1 cellular context compared by ENCODE assay signal in genomic region chr15:92633001-92633400, GRCh38.
TF ChIP-seq lines count a peak whose summit lies in the region.

No MANE protein-coding gene starts in this region.

TF ChIP-seq in GM12878, 131 proteins besides CTCF, POLR2A, EP300 and RAD21 (continued from another document):
- TF ChIP-seq, protein P1, sequence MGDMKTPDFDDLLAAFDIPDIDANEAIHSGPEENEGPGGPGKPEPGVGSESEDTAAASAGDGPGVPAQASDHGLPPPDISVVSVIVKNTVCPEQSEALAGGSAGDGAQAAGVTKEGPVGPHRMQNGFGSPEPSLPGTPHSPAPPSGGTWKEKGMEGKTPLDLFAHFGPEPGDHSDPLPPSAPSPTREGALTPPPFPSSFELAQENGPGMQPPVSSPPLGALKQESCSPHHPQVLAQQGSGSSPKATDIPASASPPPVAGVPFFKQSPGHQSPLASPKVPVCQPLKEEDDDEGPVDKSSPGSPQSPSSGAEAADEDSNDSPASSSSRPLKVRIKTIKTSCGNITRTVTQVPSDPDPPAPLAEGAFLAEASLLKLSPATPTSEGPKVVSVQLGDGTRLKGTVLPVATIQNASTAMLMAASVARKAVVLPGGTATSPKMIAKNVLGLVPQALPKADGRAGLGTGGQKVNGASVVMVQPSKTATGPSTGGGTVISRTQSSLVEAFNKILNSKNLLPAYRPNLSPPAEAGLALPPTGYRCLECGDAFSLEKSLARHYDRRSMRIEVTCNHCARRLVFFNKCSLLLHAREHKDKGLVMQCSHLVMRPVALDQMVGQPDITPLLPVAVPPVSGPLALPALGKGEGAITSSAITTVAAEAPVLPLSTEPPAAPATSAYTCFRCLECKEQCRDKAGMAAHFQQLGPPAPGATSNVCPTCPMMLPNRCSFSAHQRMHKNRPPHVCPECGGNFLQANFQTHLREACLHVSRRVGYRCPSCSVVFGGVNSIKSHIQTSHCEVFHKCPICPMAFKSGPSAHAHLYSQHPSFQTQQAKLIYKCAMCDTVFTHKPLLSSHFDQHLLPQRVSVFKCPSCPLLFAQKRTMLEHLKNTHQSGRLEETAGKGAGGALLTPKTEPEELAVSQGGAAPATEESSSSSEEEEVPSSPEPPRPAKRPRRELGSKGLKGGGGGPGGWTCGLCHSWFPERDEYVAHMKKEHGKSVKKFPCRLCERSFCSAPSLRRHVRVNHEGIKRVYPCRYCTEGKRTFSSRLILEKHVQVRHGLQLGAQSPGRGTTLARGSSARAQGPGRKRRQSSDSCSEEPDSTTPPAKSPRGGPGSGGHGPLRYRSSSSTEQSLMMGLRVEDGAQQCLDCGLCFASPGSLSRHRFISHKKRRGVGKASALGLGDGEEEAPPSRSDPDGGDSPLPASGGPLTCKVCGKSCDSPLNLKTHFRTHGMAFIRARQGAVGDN (IDR thresholded peaks at IDR 0.05) = no peak
- TF ChIP-seq NR2F1 (conservative IDR thresholded peaks at IDR 0.05) (no peak), BHLHE40 (IDR thresholded peaks at IDR 0.05; ENCODE audit: borderline replicate concordance in 1 of 2, low read depth in 2 of 2, low read length in 1 of 2) (no peak), BRCA1 (IDR thresholded peaks at IDR 0.05; ENCODE audit: low read depth, low read length) (no peak), RUNX3 (IDR thresholded peaks at IDR 0.05; ENCODE audit: low read length) (peak; percentile 77)
- TF ChIP-seq, protein P2, sequence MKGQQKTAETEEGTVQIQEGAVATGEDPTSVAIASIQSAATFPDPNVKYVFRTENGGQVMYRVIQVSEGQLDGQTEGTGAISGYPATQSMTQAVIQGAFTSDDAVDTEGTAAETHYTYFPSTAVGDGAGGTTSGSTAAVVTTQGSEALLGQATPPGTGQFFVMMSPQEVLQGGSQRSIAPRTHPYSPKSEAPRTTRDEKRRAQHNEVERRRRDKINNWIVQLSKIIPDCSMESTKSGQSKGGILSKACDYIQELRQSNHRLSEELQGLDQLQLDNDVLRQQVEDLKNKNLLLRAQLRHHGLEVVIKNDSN (IDR thresholded peaks at IDR 0.05; ENCODE audit: borderline replicate concordance, extremely low read length, insufficient read depth, low read depth, low read length) = no peak
- TF ChIP-seq, protein P3, sequence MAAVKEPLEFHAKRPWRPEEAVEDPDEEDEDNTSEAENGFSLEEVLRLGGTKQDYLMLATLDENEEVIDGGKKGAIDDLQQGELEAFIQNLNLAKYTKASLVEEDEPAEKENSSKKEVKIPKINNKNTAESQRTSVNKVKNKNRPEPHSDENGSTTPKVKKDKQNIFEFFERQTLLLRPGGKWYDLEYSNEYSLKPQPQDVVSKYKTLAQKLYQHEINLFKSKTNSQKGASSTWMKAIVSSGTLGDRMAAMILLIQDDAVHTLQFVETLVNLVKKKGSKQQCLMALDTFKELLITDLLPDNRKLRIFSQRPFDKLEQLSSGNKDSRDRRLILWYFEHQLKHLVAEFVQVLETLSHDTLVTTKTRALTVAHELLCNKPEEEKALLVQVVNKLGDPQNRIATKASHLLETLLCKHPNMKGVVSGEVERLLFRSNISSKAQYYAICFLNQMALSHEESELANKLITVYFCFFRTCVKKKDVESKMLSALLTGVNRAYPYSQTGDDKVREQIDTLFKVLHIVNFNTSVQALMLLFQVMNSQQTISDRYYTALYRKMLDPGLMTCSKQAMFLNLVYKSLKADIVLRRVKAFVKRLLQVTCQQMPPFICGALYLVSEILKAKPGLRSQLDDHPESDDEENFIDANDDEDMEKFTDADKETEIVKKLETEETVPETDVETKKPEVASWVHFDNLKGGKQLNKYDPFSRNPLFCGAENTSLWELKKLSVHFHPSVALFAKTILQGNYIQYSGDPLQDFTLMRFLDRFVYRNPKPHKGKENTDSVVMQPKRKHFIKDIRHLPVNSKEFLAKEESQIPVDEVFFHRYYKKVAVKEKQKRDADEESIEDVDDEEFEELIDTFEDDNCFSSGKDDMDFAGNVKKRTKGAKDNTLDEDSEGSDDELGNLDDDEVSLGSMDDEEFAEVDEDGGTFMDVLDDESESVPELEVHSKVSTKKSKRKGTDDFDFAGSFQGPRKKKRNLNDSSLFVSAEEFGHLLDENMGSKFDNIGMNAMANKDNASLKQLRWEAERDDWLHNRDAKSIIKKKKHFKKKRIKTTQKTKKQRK (IDR thresholded peaks at IDR 0.05; ENCODE audit: low read depth, low read length) = no peak
- TF ChIP-seq, protein P4, sequence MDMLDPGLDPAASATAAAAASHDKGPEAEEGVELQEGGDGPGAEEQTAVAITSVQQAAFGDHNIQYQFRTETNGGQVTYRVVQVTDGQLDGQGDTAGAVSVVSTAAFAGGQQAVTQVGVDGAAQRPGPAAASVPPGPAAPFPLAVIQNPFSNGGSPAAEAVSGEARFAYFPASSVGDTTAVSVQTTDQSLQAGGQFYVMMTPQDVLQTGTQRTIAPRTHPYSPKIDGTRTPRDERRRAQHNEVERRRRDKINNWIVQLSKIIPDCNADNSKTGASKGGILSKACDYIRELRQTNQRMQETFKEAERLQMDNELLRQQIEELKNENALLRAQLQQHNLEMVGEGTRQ (IDR thresholded peaks at IDR 0.05; ENCODE audit: borderline replicate concordance, low read depth, low read length) = no peak
